ENCODE assay signal across 1 cellular context in the genomic region with DNA sequence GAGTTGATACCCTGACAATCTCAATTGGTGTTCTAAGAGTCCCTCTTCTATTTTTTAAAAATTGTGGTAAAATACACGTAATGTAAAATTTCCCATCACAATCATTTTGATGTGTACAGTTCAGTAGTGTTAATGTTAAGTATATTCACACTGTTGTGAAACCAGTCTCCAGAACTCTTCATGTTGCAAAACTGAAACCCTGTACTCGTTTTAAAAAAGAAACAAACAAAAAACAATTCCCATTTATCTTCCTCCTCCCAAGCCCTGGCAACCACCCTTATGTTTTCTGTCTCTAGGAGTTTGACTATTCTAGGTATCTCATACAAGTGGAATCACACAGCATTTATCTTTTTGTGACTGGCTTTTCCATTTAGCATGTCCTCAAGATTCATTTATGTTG.
TF ChIP-seq lines count a peak whose summit lies in the region.

No MANE protein-coding gene starts in this region.

TF ChIP-seq in GM12878, 131 proteins besides CTCF, POLR2A, EP300 and RAD21:
- TF ChIP-seq IKZF2 (IDR thresholded peaks at IDR 0.05) (peak in 1 of 2 experiments; percentile 27; a peak in 1 of 4 replicates), RUNX3 (IDR thresholded peaks at IDR 0.05; ENCODE audit: low read length) (peak; percentile 38; the same call in 1 of the 2 replicates), SUPT20H (IDR thresholded peaks at IDR 0.05; ENCODE audit: borderline replicate concordance, control insufficient read depth, low read depth, low read length) (no peak), JUNB (IDR thresholded peaks at IDR 0.05) (peak; percentile 38; the same call in 1 of the 2 replicates)
- TF ChIP-seq, protein P1, sequence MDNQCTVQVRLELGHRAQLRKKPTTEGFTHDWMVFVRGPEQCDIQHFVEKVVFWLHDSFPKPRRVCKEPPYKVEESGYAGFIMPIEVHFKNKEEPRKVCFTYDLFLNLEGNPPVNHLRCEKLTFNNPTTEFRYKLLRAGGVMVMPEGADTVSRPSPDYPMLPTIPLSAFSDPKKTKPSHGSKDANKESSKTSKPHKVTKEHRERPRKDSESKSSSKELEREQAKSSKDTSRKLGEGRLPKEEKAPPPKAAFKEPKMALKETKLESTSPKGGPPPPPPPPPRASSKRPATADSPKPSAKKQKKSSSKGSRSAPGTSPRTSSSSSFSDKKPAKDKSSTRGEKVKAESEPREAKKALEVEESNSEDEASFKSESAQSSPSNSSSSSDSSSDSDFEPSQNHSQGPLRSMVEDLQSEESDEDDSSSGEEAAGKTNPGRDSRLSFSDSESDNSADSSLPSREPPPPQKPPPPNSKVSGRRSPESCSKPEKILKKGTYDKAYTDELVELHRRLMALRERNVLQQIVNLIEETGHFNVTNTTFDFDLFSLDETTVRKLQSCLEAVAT (IDR thresholded peaks at IDR 0.05), result no peak
TF ChIP-seq in GM12878: peak in this region for 3.
